ENCODE assay signal across 8 cellular contexts in the genomic region with DNA sequence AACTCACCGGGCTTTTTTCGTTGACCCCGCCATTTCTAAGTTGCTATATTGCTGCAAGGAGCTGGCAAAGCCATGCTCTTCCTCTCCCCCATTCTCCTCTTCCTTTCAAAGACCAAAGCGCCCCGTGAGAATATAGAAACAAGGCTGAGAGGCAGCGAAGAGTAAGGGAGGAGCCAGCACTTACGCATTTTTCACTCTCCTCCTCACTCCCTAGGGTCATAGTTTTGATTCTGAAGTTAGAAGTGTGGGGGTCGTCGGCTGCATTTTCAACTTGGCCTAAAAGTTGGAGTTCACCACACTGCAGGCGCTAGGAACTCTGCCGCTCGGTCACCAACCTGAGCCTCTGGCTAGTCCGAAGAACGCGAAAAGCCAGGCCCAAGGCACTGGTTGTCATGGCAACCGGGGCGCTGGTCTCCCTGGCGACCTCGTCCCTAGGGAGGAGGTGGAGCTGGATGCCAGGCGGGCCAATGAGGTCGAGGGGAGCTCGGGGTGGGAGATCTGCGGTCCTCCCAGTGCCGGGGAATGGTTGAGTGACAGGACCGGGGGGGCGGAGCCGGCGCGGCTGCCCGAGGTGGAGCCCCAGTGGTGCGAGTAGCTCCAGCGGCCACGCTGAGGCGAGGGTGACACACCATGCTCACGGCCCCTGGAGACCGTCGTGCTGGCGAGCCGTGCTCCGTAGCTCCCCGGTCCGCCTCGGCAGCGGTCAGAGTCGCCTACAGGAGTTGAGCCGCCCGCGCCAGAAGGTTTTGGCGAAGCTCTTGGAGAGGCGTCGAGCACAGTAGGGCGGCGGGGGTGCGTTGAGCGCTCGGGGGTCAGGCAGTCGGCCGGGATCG. TPM values are rescaled to one million over a fixed set of nuclear protein-coding genes. Genes with fewer than 3 reads are reported as not detected.
DNase-seq lines count a peak whose midpoint lies in the region; ATAC-seq, FAIRE-seq and TF ChIP-seq lines count a peak whose summit lies in the region.

TSS of gene PTPN13 (plus strand) at position 590 of the 833 bp plus-strand sequence. CDS start 40,942 bp downstream, outside the sequence.

- dilution Hi-C loops in endothelial cell of umbilical vein (cut with MboI; ENCODE audit: extremely low pct_ligation_motif_present, low sequenced_read_pairs): no loop called here

- no peaks in the 10 kb centered on the region for H3K9me3 ChIP-seq in BLaER1 treated with 17β-estradiol and CSF1 and Interleukin-3, amounts not matched to agents 10 nM and 100 nM (replicated peaks in 1 of 11)
- no peaks in the 10 kb centered on the region for H3K9me3 ChIP-seq in endothelial cell of umbilical vein (replicated peaks; ENCODE audit: control insufficient read depth, insufficient read depth, low read length)

- CTCF ChIA-PET in endothelial cell of umbilical vein (lab: Charles Lee): interaction anchor here (0.8 to 1.4 kb wide), 10 partner anchors 21 to 557 kb away, joined by 3 to 6 read pairs (median 3); no protein-coding TSS in a partner anchor

- H4K20me1 ChIP-seq in BLaER1 treated with 17β-estradiol and CSF1 and Interleukin-3, amounts not matched to agents 10 nM and 100 nM: no peaks in the 10 kb centered on the region
- H4K20me1 ChIP-seq in endothelial cell of umbilical vein (replicated peaks; ENCODE audit: control insufficient read depth, extremely low read depth, insufficient read depth, low read length): no peaks in the 10 kb centered on the region

- peak within 1 kb of the TSS in 9 of 11 experiments; percentile 63 to 78 (median 70); a peak in 18 of 22 replicates for H3K27ac ChIP-seq in BLaER1 treated with 17β-estradiol and CSF1 and Interleukin-3, amounts not matched to agents 10 nM and 100 nM
- H3K27ac ChIP-seq in endothelial cell of umbilical vein (ENCODE audit: insufficient read depth, low read depth, low read length): no peak within 1 kb of the TSS

- POLR2A ChIA-PET in endothelial cell of umbilical vein (lab: Charles Lee): interaction anchor here (0.6 to 0.7 kb wide), 2 partner anchors 38 to 883 kb away, joined by 3 read pairs; no protein-coding TSS in a partner anchor

- H3K9me1 ChIP-seq in endothelial cell of umbilical vein (replicated peaks; ENCODE audit: control insufficient read depth, extremely low read depth, insufficient read depth, low read length): no peaks in the 10 kb centered on the region

- peak within 1 kb of the TSS; percentile 49 to 84 (median 77) for H3K9ac ChIP-seq in BLaER1 treated with 17β-estradiol and CSF1 and Interleukin-3, amounts not matched to agents 10 nM and 100 nM
- peak within 1 kb of the TSS; percentile 32 for H3K9ac ChIP-seq in endothelial cell of umbilical vein (replicated peaks; ENCODE audit: extremely low read depth, insufficient read depth, low read length)

- no peaks in the 10 kb centered on the region for H3K79me2 ChIP-seq in endothelial cell of umbilical vein (ENCODE audit: control insufficient read depth, insufficient read depth, low read length)

- peak; percentile 90 for FAIRE-seq in endothelial cell of umbilical vein (lab: Jason Lieb, UNC)

- peak within 1 kb of the TSS; percentile 61 to 77 (median 70) for H3K4me3 ChIP-seq in BLaER1 treated with 17β-estradiol and CSF1 and Interleukin-3, amounts not matched to agents 10 nM and 100 nM
- peak within 1 kb of the TSS; percentile 38 to 83 (median 70) for H3K4me3 ChIP-seq in endothelial cell of umbilical vein (replicated peaks in 1 of 3; ENCODE audit: insufficient read depth in 1 of 3, low read depth in 1 of 3, low read length in 3 of 3)

- BruUV-seq in endothelial cell of umbilical vein (replicated peaks; lab: Mats Ljungman, UMichigan): no TSS peak

- H2AFZ ChIP-seq in endothelial cell of umbilical vein (ENCODE audit: low read depth, low read length): peak within 1 kb of the TSS; percentile 95

- H3K4me2 ChIP-seq in BLaER1 treated with 17β-estradiol and CSF1 and Interleukin-3, amounts not matched to agents 10 nM and 100 nM: peak within 1 kb of the TSS; percentile 89 to 98 (median 94)
- H3K4me2 ChIP-seq in endothelial cell of umbilical vein (ENCODE audit: insufficient read depth, low read length): peak within 1 kb of the TSS; percentile 81

- no peaks in the 10 kb centered on the region for H3K36me3 ChIP-seq in BLaER1 treated with 17β-estradiol and CSF1 and Interleukin-3, amounts not matched to agents 10 nM and 100 nM
- H3K36me3 ChIP-seq in endothelial cell of umbilical vein (ENCODE audit: control insufficient read depth in 2 of 2, extremely low read depth in 1 of 2, insufficient read depth in 2 of 2, low read length in 2 of 2): no peaks in the 10 kb centered on the region

- ATAC-seq in GM19351 (IDR thresholded peaks at IDR 0.05; ENCODE audit: unreplicated experiment): peak; percentile 93
- peak; percentile 95 for ATAC-seq in HG03460 (IDR thresholded peaks at IDR 0.05; ENCODE audit: unreplicated experiment)

- H3K4me1 ChIP-seq in BLaER1 treated with 17β-estradiol and CSF1 and Interleukin-3, amounts not matched to agents 10 nM and 100 nM: peaks cover 7 to 24% (median 21%) of the 10 kb centered on the region in 10 experiments; a peak in 19 of 20 replicates
- peaks cover 12% of the 10 kb centered on the region for H3K4me1 ChIP-seq in endothelial cell of umbilical vein (ENCODE audit: control insufficient read depth, extremely low read depth, insufficient read depth, low read length)

- DNase-seq in NCI-H82 (lab: John Stamatoyannopoulos, UW): peak; percentile 99
- peak; percentile 7 for DNase-seq in activated CD8-positive, alpha-beta memory T cell treated with anti-CD3 and anti-CD28 coated beads, Interleukin-2, amount 50 U/mL, for 24 hours (ENCODE audit: extremely low read depth)
- DNase-seq in endothelial cell of umbilical vein (ENCODE audit: low read depth, low spot score): peak; percentile 98
- peak; percentile 96 for DNase-seq in mesenteric fat pad (ENCODE audit: low spot score)
- peak; percentile 32 for DNase-seq in stimulated activated CD8-positive, alpha-beta memory T cell treated with anti-CD3 and anti-CD28 coated beads, Interleukin-12 subunit alpha, Interleukin-12 subunit beta, amount 100 ng/mL, for 4 hours (ENCODE audit: low read depth)

- peaks cover 9 to 21% (median 16%) of the 10 kb centered on the region in 11 experiments; a peak in 20 of 22 replicates for H3K27me3 ChIP-seq in BLaER1 treated with 17β-estradiol and CSF1 and Interleukin-3, amounts not matched to agents 10 nM and 100 nM
- no peaks in the 10 kb centered on the region for H3K27me3 ChIP-seq in endothelial cell of umbilical vein (ENCODE audit: control insufficient read depth in 2 of 2, insufficient read depth in 2 of 2, low read length in 2 of 2)

- peak; percentile 43 for TF ChIP-seq POLR2A in endothelial cell of umbilical vein (IDR thresholded peaks at IDR 0.05; ENCODE audit: low read depth, low read length)

- intact Hi-C loops in endothelial cell of umbilical vein (cut with micrococcal nuclease): loop anchor here (1.0 to 10.0 kb wide), 5 partner anchors 95 to 831 kb away; partner anchors contain the start of gene NUDT9

- no peak for TF ChIP-seq CTCF in endothelial cell of umbilical vein (IDR thresholded peaks at IDR 0.05; ENCODE audit: extremely low read depth in 1 of 2, insufficient read depth in 1 of 2, low read depth in 1 of 2, low read length in 2 of 2)

TF ChIP-seq in endothelial cell of umbilical vein, 7 proteins besides CTCF, POLR2A, EP300 and RAD21:
- TF ChIP-seq POLR2AphosphoS5 (IDR thresholded peaks at IDR 0.05; ENCODE audit: insufficient read depth, low read depth, low read length): no peak
- no peak for TF ChIP-seq FOS (IDR thresholded peaks at IDR 0.05; ENCODE audit: borderline replicate concordance, insufficient read depth, low read length)
- TF ChIP-seq JUN (IDR thresholded peaks at IDR 0.05; ENCODE audit: borderline replicate concordance, insufficient read depth, insufficient read length, low read depth): no peak
- TF ChIP-seq GATA2 (IDR thresholded peaks at IDR 0.05; ENCODE audit: insufficient read depth, insufficient read length, low read depth, low read length): no peak
- TF ChIP-seq, protein P1, sequence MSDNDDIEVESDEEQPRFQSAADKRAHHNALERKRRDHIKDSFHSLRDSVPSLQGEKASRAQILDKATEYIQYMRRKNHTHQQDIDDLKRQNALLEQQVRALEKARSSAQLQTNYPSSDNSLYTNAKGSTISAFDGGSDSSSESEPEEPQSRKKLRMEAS (IDR thresholded peaks at IDR 0.05; ENCODE audit: insufficient read depth, insufficient read length): peak; percentile 41
- no peak for TF ChIP-seq EZH2 (IDR thresholded peaks at IDR 0.05; ENCODE audit: borderline replicate concordance, low read depth, low read length, severe bottlenecking)
- peak; percentile 48 for TF ChIP-seq MYC (IDR thresholded peaks at IDR 0.05; ENCODE audit: low read depth, low read length)

RNA-seq across cellular contexts. Expression of gene PTPN13, which starts in this region (rescaled TPM):
- total RNA-seq in endothelial cell of umbilical vein: 2.2 and 2.9 TPM in 2 replicates
- polyA plus RNA-seq in endothelial cell of umbilical vein: 0.62 and 0.69 TPM in 2 replicates
- polyA plus RNA-seq in endothelial cell of umbilical vein (2011; cell fraction: cytosol; rRNA removed): 0.87 and 0.90 TPM in 2 replicates
- 1.7 and 1.8 TPM in 2 replicates for polyA plus RNA-seq in endothelial cell of umbilical vein (2011; cell fraction: nucleus; rRNA removed)
- polyA plus RNA-seq in endothelial cell of umbilical vein (2012): 0.10 and 0.58 TPM in 2 replicates
- 3.1 and 4.9 TPM in 2 replicates for polyA minus RNA-seq in endothelial cell of umbilical vein
- 6.5 TPM for polyA minus RNA-seq in endothelial cell of umbilical vein (2011; cell fraction: cytosol; rRNA and poly(A)+ RNA removed)
- polyA minus RNA-seq in endothelial cell of umbilical vein (2011; cell fraction: nucleus; rRNA and poly(A)+ RNA removed): 7.0 and 8.6 TPM in 2 replicates
- 13.2 TPM for total RNA-seq in mesenteric fat pad

Comparison
In these comparisons a context has a peak if more than half of its experiments do, and no peak if none do; other contexts are left out.
1. DNase-seq: peak in every context shown above with its lines; median percentile 99 in NCI-H82; 98 in endothelial cell of umbilical vein; 96 in mesenteric fat pad; 32 in stimulated activated CD8-positive, alpha-beta memory T cell treated with anti-CD3 and anti-CD28 coated beads, Interleukin-12 subunit alpha, Interleukin-12 subunit beta, amount 100 ng/mL, for 4 hours; 7 in activated CD8-positive, alpha-beta memory T cell treated with anti-CD3 and anti-CD28 coated beads, Interleukin-2, amount 50 U/mL, for 24 hours.